ENCODE assay signal across 34 cellular contexts in genomic region chr18:5537860-5538259, GRCh38. TPM values are rescaled to one million over a fixed set of nuclear protein-coding genes. Genes with fewer than 3 reads are reported as not detected.
"Had no signal": no experiment of that assay in that cellular context is flagged by ENCODE, and none has a peak within 500 bp of the region (broad histone marks: within the 10 kb centered on the region; RNA-seq: fewer than 3 reads in every experiment).

No MANE protein-coding gene starts in this region.

- H3K9me3 ChIP-seq: ascending aorta, breast epithelium, colonic mucosa, esophagus muscularis mucosa, gastrocnemius medialis, heart right ventricle had no signal

- DNase-seq: activated CD4-positive, alpha-beta memory T cell treated with anti-CD3 and anti-CD28 coated beads for 36 hours; activated CD4-positive, alpha-beta T cell treated with anti-CD3 and anti-CD28 coated beads for 36 hours; activated CD4-positive, alpha-beta T cell treated with anti-CD3 and anti-CD28 coated beads, Interleukin-2, amount 10 ng/mL, durations not matched to agents 24 days and 14 days; activated CD4-positive, CD25-positive, alpha-beta regulatory T cell; activated CD4-positive, CD25-positive, alpha-beta regulatory T cell treated with anti-CD3 and anti-CD28 coated beads, Interleukin-2, amount 50 U/mL, for 72 hours; activated CD8-positive, alpha-beta memory T cell treated with anti-CD3 and anti-CD28 coated beads, Interleukin-2, amount 10 ng/mL, durations not matched to agents 7 days and 5 days; activated CD8-positive, alpha-beta memory T cell treated with anti-CD3 and anti-CD28 coated beads, Interleukin-2, amount 50 U/mL, for 4 hours; activated CD8-positive, alpha-beta T cell treated with anti-CD3 and anti-CD28 coated beads, Interleukin-2, amount 10 ng/mL, durations not matched to agents 7 days and 5 days; activated gamma-delta T cell; activated naive CD4-positive, alpha-beta T cell; activated naive CD4-positive, alpha-beta T cell treated with anti-CD3 and anti-CD28 coated beads, Interleukin-2, amount 10 ng/mL, durations not matched to agents 7 days and 5 days; activated naive CD8-positive, alpha-beta T cell treated with anti-CD3 and anti-CD28 coated beads, Interleukin-2, amount 10 ng/mL, durations not matched to agents 7 days and 5 days; activated T-cell treated with anti-CD3 and anti-CD28 coated beads for 4 hours; activated T-cell treated with anti-CD3 and anti-CD28 coated beads, Interleukin-2, amount 50 U/mL, for 24 hours; activated T-cell treated with anti-CD3 and anti-CD28 coated beads, Interleukin-2, amount 50 U/mL, for 72 hours; amygdala; central memory CD4-positive, alpha-beta T cell; cerebellar nuclear complex; colonic mucosa; effector CD8-positive, alpha-beta T cell; erythroblast; foreskin keratinocyte; gastrocnemius medialis; heart right ventricle; T-helper 1 cell; T-helper 17 cell had no signal

- FAIRE-seq: endometrium had no signal

- H3K4me2 ChIP-seq: hepatocyte had no signal

- H3K27ac ChIP-seq: ascending aorta, breast epithelium, cardiac muscle cell, colonic mucosa, esophagus muscularis mucosa, foreskin keratinocyte, gastrocnemius medialis, hepatocyte had no signal

- ATAC-seq: activated CD4-positive, alpha-beta T cell treated with anti-CD3 and anti-CD28 coated beads for 36 hours; activated CD8-positive, alpha-beta memory T cell treated with anti-CD3 and anti-CD28 coated beads, Interleukin-2, amount 10 ng/mL, durations not matched to agents 7 days and 5 days; activated CD8-positive, alpha-beta T cell treated with anti-CD3 and anti-CD28 coated beads, Interleukin-2, amount 10 ng/mL, durations not matched to agents 7 days and 5 days; activated naive CD4-positive, alpha-beta T cell treated with anti-CD3 and anti-CD28 coated beads, Interleukin-2, amount 50 U/mL, for 72 hours; activated T-cell treated with anti-CD3 and anti-CD28 coated beads, Interleukin-2, amount 50 U/mL, for 72 hours; foreskin keratinocyte; gastrocnemius medialis; heart right ventricle; T-helper 17 cell had no signal

- H3K36me3 ChIP-seq: ascending aorta, breast epithelium, cardiac muscle cell, colonic mucosa, esophagus muscularis mucosa, gastrocnemius medialis, heart right ventricle had no signal

- H2AFZ ChIP-seq: hepatocyte had no signal

- H3K4me3 ChIP-seq: ascending aorta, breast epithelium, cardiac muscle cell, colonic mucosa, esophagus muscularis mucosa, gastrocnemius medialis, heart right ventricle, hepatocyte had no signal

- H3K27me3 ChIP-seq: ascending aorta, cardiac muscle cell, colonic mucosa, hepatocyte had no signal

- H3K4me1 ChIP-seq: ascending aorta, breast epithelium, colonic mucosa, foreskin keratinocyte had no signal

RNA-seq across cellular contexts. Expression of gene EPB41L3, which starts 5.9 kb away (rescaled TPM):
- total RNA-seq: activated CD8-positive, alpha-beta memory T cell treated with anti-CD3 and anti-CD28 coated beads for 36 hours had no signal
